ENCODE assay signal across 15 cellular contexts in genomic region chr2:234401376-234401775, GRCh38.
DNase-seq lines count a peak whose midpoint lies in the region; ATAC-seq and TF ChIP-seq lines count a peak whose summit lies in the region.
"Had no signal": no experiment of that assay in that cellular context is flagged by ENCODE, and none has a peak within 500 bp of the region (broad histone marks: within the 10 kb centered on the region; RNA-seq: fewer than 3 reads in every experiment).

No MANE protein-coding gene starts in this region.

- H3K9me2 ChIP-seq in PC-3 (replicated peaks; ENCODE audit: low read length) = no peaks in the 10 kb centered on the region

- peaks cover 1 to 5% of the 10 kb centered on the region in 2 donors for H3K9me3 Mint-ChIP-seq in activated T-cell treated with anti-CD3 and anti-CD28 coated beads, Interleukin-2, amount 50 U/mL, for 72 hours
- peaks cover 12% of the 10 kb centered on the region for H3K9me3 Mint-ChIP-seq in T-helper 1 cell treated with Interleukin-12 subunit alpha and Interleukin-12 subunit beta and Interleukin-4 antibody, amounts not matched to agents 30 μg/mL and 1 μg/mL, for 36 hours
- peaks cover 4% of the 10 kb centered on the region for H3K9me3 Mint-ChIP-seq in activated naive CD8-positive, alpha-beta T cell treated with anti-CD3 and anti-CD28 coated beads for 36 hours
- H3K9me3 Mint-ChIP-seq in stimulated activated naive CD8-positive, alpha-beta T cell treated with anti-CD3 and anti-CD28 coated beads, Interleukin-15, Interleukin-2, amounts not matched to agents 100 ng/mL and 50 ng/mL, for 24 hours = peaks cover 4% of the 10 kb centered on the region
- H3K9me3 Mint-ChIP-seq: CD4-positive, alpha-beta T cell; H9 had no signal

- no peaks in the 10 kb centered on the region for H4K20me1 ChIP-seq in PC-3 (ENCODE audit: low read length)

- no peaks in the 10 kb centered on the region for H3F3A ChIP-seq in PC-3 (ENCODE audit: low read length, unreplicated experiment)

- no peak overlapping the region for H2AFZ ChIP-seq in PC-3 (ENCODE audit: low read length)

- TF ChIP-seq CTCF in PC-3 (conservative IDR thresholded peaks at IDR 0.05; ENCODE audit: low read depth, low read length) = no peak

- H3K9ac ChIP-seq in PC-3 (ENCODE audit: low read length) = no peak overlapping the region

- no peaks in the 10 kb centered on the region for H3K27me3 Mint-ChIP-seq in activated T-cell treated with anti-CD3 and anti-CD28 coated beads, Interleukin-2, amount 50 U/mL, for 72 hours (ENCODE audit: low read depth)
- no peaks in the 10 kb centered on the region for H3K27me3 Mint-ChIP-seq in T-helper 1 cell treated with Interleukin-12 subunit alpha and Interleukin-12 subunit beta and Interleukin-4 antibody, amounts not matched to agents 30 μg/mL and 1 μg/mL, for 36 hours (ENCODE audit: low read depth)
- no peaks in the 10 kb centered on the region for H3K27me3 Mint-ChIP-seq in activated naive CD8-positive, alpha-beta T cell treated with anti-CD3 and anti-CD28 coated beads for 36 hours
- no peaks in the 10 kb centered on the region for H3K27me3 Mint-ChIP-seq in stimulated activated naive CD8-positive, alpha-beta T cell treated with anti-CD3 and anti-CD28 coated beads, Interleukin-15, Interleukin-2, amounts not matched to agents 100 ng/mL and 50 ng/mL, for 24 hours
- H3K27me3 Mint-ChIP-seq: CD4-positive, alpha-beta T cell had no signal

- H3K36me3 Mint-ChIP-seq in activated T-cell treated with anti-CD3 and anti-CD28 coated beads, Interleukin-2, amount 50 U/mL, for 72 hours (ENCODE audit: insufficient read depth in 2 of 2) = no peaks in the 10 kb centered on the region
- H3K36me3 Mint-ChIP-seq in T-helper 1 cell treated with Interleukin-12 subunit alpha and Interleukin-12 subunit beta and Interleukin-4 antibody, amounts not matched to agents 30 μg/mL and 1 μg/mL, for 36 hours (ENCODE audit: low read depth) = peaks cover 4% of the 10 kb centered on the region
- peaks cover 8% of the 10 kb centered on the region for H3K36me3 Mint-ChIP-seq in activated naive CD8-positive, alpha-beta T cell treated with anti-CD3 and anti-CD28 coated beads for 36 hours
- peaks cover 4% of the 10 kb centered on the region for H3K36me3 Mint-ChIP-seq in stimulated activated naive CD8-positive, alpha-beta T cell treated with anti-CD3 and anti-CD28 coated beads, Interleukin-15, Interleukin-2, amounts not matched to agents 100 ng/mL and 50 ng/mL, for 24 hours (ENCODE audit: low read depth)

- no peak overlapping the region for H3K27ac ChIP-seq in PC-3 (ENCODE audit: low read length)

- H3K4me3 Mint-ChIP-seq in activated T-cell treated with anti-CD3 and anti-CD28 coated beads, Interleukin-2, amount 50 U/mL, for 72 hours = peak overlapping the region; percentile 18 to 38
- peak overlapping the region; percentile 14 for H3K4me3 Mint-ChIP-seq in T-helper 1 cell treated with Interleukin-12 subunit alpha and Interleukin-12 subunit beta and Interleukin-4 antibody, amounts not matched to agents 30 μg/mL and 1 μg/mL, for 36 hours
- H3K4me3 Mint-ChIP-seq in activated naive CD8-positive, alpha-beta T cell treated with anti-CD3 and anti-CD28 coated beads for 36 hours = no peak overlapping the region
- H3K4me3 Mint-ChIP-seq in stimulated activated naive CD8-positive, alpha-beta T cell treated with anti-CD3 and anti-CD28 coated beads, Interleukin-15, Interleukin-2, amounts not matched to agents 100 ng/mL and 50 ng/mL, for 24 hours = no peak overlapping the region
- H3K4me3 Mint-ChIP-seq: CD4-positive, alpha-beta T cell; H9 had no signal

- H3K9me3 ChIP-seq in PC-3 (ENCODE audit: low read length) = no peaks in the 10 kb centered on the region

- no peak for DNase-seq in activated T-cell treated with anti-CD3 and anti-CD28 coated beads, Interleukin-2, amount 50 U/mL, for 72 hours
- DNase-seq in activated T-cell treated with anti-CD3 and anti-CD28 coated beads, Interleukin-2, amount 50 U/mL, for 48 hours = no peak
- DNase-seq in activated naive CD8-positive, alpha-beta T cell treated with anti-CD3 and anti-CD28 coated beads for 36 hours = peak; percentile 22
- DNase-seq in left cardiac atrium = no peak
- DNase-seq in PC-3 = no peak
- DNase-seq: CD4-positive, alpha-beta T cell; DMS79; H9; Kasumi-1; NCI-H1105 treated with DMSO at 0.1 percent for 48 hours; NCI-H187; NCI-H446; NCI-H774 had no signal

- CTCF ChIA-PET in PC-3 (lab: Charles Lee) = no interaction called here

- 0 out of 2 replicates have a peak, but pooled peaks cover 6% of the 10 kb centered on the region for H3K4me1 ChIP-seq in PC-3 (ENCODE audit: insufficient read depth, low read length)

- POLR2A ChIA-PET in PC-3 (lab: Charles Lee; ENCODE audit: unreplicated experiment) = no interaction called here

- H3K4me2 ChIP-seq in PC-3 (ENCODE audit: low read length) = no peak overlapping the region

- H3K36me3 ChIP-seq in PC-3 (ENCODE audit: low read depth, low read length) = no peaks in the 10 kb centered on the region

- peaks cover 58% of the 10 kb centered on the region for H3K4me1 Mint-ChIP-seq in activated T-cell treated with anti-CD3 and anti-CD28 coated beads, Interleukin-2, amount 50 U/mL, for 72 hours (ENCODE audit: low read depth)
- peaks cover 52% of the 10 kb centered on the region for H3K4me1 Mint-ChIP-seq in T-helper 1 cell treated with Interleukin-12 subunit alpha and Interleukin-12 subunit beta and Interleukin-4 antibody, amounts not matched to agents 30 μg/mL and 1 μg/mL, for 36 hours (ENCODE audit: low read depth)
- H3K4me1 Mint-ChIP-seq in activated naive CD8-positive, alpha-beta T cell treated with anti-CD3 and anti-CD28 coated beads for 36 hours = peaks cover 65% of the 10 kb centered on the region
- peaks cover 55% of the 10 kb centered on the region for H3K4me1 Mint-ChIP-seq in stimulated activated naive CD8-positive, alpha-beta T cell treated with anti-CD3 and anti-CD28 coated beads, Interleukin-15, Interleukin-2, amounts not matched to agents 100 ng/mL and 50 ng/mL, for 24 hours (ENCODE audit: low read depth)

- ATAC-seq in activated T-cell treated with anti-CD3 and anti-CD28 coated beads, Interleukin-2, amount 50 U/mL, for 72 hours (replicated peaks in 1 of 2) = peak; percentile 74 to 81
- ATAC-seq in left cardiac atrium (no peak), PC-3 (no peak)

- BruUV-seq in PC-3 (replicated peaks; lab: Mats Ljungman, UMichigan) = no TSS peak

- no peak overlapping the region for H3K4me3 ChIP-seq in PC-3 (ENCODE audit: low read length)

- intact Hi-C loops in left cardiac atrium (cut with DNase I) = no loop called here
- intact Hi-C loops in PC-3 (cut with micrococcal nuclease) = no loop called here

- H3K79me2 ChIP-seq in PC-3 (ENCODE audit: low read length) = no peaks in the 10 kb centered on the region

- H3K27ac Mint-ChIP-seq in activated T-cell treated with anti-CD3 and anti-CD28 coated beads, Interleukin-2, amount 50 U/mL, for 72 hours = peak overlapping the region; percentile 7
- peak overlapping the region; percentile 81 for H3K27ac Mint-ChIP-seq in T-helper 1 cell treated with Interleukin-12 subunit alpha and Interleukin-12 subunit beta and Interleukin-4 antibody, amounts not matched to agents 30 μg/mL and 1 μg/mL, for 36 hours
- peak overlapping the region; percentile 96 for H3K27ac Mint-ChIP-seq in activated naive CD8-positive, alpha-beta T cell treated with anti-CD3 and anti-CD28 coated beads for 36 hours
- H3K27ac Mint-ChIP-seq in stimulated activated naive CD8-positive, alpha-beta T cell treated with anti-CD3 and anti-CD28 coated beads, Interleukin-15, Interleukin-2, amounts not matched to agents 100 ng/mL and 50 ng/mL, for 24 hours = peak overlapping the region; percentile 33
- H3K27ac Mint-ChIP-seq: CD4-positive, alpha-beta T cell; H9 had no signal

- no peaks in the 10 kb centered on the region for H3K27me3 ChIP-seq in PC-3 (ENCODE audit: low read length)

Comparison
In these comparisons a context has a peak if more than half of its experiments do, and no peak if none do; other contexts are left out.
1. ATAC-seq: peak in activated T-cell treated with anti-CD3 and anti-CD28 coated beads, Interleukin-2, amount 50 U/mL, for 72 hours (2 of 2); none in left cardiac atrium (0 of 2) and PC-3 (single experiment).
2. H3K27ac Mint-ChIP-seq: peak in every context shown above with its lines; median percentile 96 in activated naive CD8-positive, alpha-beta T cell treated with anti-CD3 and anti-CD28 coated beads for 36 hours; 81 in T-helper 1 cell treated with Interleukin-12 subunit alpha and Interleukin-12 subunit beta and Interleukin-4 antibody, amounts not matched to agents 30 μg/mL and 1 μg/mL, for 36 hours; 33 in stimulated activated naive CD8-positive, alpha-beta T cell treated with anti-CD3 and anti-CD28 coated beads, Interleukin-15, Interleukin-2, amounts not matched to agents 100 ng/mL and 50 ng/mL, for 24 hours; 7 in activated T-cell treated with anti-CD3 and anti-CD28 coated beads, Interleukin-2, amount 50 U/mL, for 72 hours.
3. H3K4me3 Mint-ChIP-seq: peak in activated T-cell treated with anti-CD3 and anti-CD28 coated beads, Interleukin-2, amount 50 U/mL, for 72 hours (2 of 2) and T-helper 1 cell treated with Interleukin-12 subunit alpha and Interleukin-12 subunit beta and Interleukin-4 antibody, amounts not matched to agents 30 μg/mL and 1 μg/mL, for 36 hours (single experiment); none in activated naive CD8-positive, alpha-beta T cell treated with anti-CD3 and anti-CD28 coated beads for 36 hours (single experiment) and stimulated activated naive CD8-positive, alpha-beta T cell treated with anti-CD3 and anti-CD28 coated beads, Interleukin-15, Interleukin-2, amounts not matched to agents 100 ng/mL and 50 ng/mL, for 24 hours (single experiment).